Comparison of ENCODE assay signal across 24 cellular contexts in genomic region chr21:25979845-25980433, GRCh38.
DNase-seq lines count a peak whose midpoint lies in the region; ATAC-seq and TF ChIP-seq lines count a peak whose summit lies in the region.
"Had no signal": no experiment of that assay in that cellular context is flagged by ENCODE, and none has a peak within 500 bp of the region (broad histone marks: within the 10 kb centered on the region; RNA-seq: fewer than 3 reads in every experiment).

No MANE protein-coding gene starts in this region.

- DNase-seq in activated CD4-positive, alpha-beta T cell treated with anti-CD3 and anti-CD28 coated beads, Interleukin-2, amount 10 ng/mL, durations not matched to agents 24 days and 14 days = no peak
- no peak for DNase-seq in activated CD4-positive, alpha-beta T cell treated with anti-CD3 and anti-CD28 coated beads for 4 hours
- peak; percentile 49 for DNase-seq in dermis blood vessel endothelial cell
- no peak for DNase-seq in stimulated activated effector memory CD8-positive, alpha-beta T cell treated with anti-CD3 and anti-CD28 coated beads, Interleukin-12 subunit alpha, Interleukin-12 subunit beta, amount 100 ng/mL, for 72 hours (ENCODE audit: low spot score in 2 of 2)
- DNase-seq: activated naive CD4-positive, alpha-beta T cell treated with anti-CD3 and anti-CD28 coated beads, Interleukin-2, amount 10 ng/mL, durations not matched to agents 7 days and 5 days; activated T-cell treated with anti-CD3 and anti-CD28 coated beads, Interleukin-2, amount 50 U/mL, for 4 hours; amygdala; BE2C; DMS53; GF-D8; heart left ventricle; mesendoderm; MV-4-11; NCI-H2227 treated with DMSO at 0.1 percent for 48 hours; NCI-H82; T-helper 17 cell had no signal

- H3K4me2 ChIP-seq in SU-DHL-6 (ENCODE audit: low read depth, low read length, poor library complexity, severe bottlenecking) = no peak overlapping the region

- no peak overlapping the region for H3K4me3 Mint-ChIP-seq in activated CD4-positive, alpha-beta T cell treated with anti-CD3 and anti-CD28 coated beads, Interleukin-2, amount 10 ng/mL, durations not matched to agents 24 days and 14 days
- no peak overlapping the region for H3K4me3 Mint-ChIP-seq in stimulated activated effector memory CD8-positive, alpha-beta T cell treated with anti-CD3 and anti-CD28 coated beads, Interleukin-12 subunit alpha, Interleukin-12 subunit beta, amount 100 ng/mL, for 72 hours
- H3K4me3 Mint-ChIP-seq: activated naive CD4-positive, alpha-beta T cell treated with anti-CD3 and anti-CD28 coated beads, Interleukin-2, amount 10 ng/mL, durations not matched to agents 7 days and 5 days; activated T-cell treated with anti-CD3 and anti-CD28 coated beads, Interleukin-2, amount 50 U/mL, for 4 hours; T-helper 17 cell had no signal

- peak; percentile 19 for ATAC-seq in stimulated activated effector memory CD8-positive, alpha-beta T cell treated with anti-CD3 and anti-CD28 coated beads, Interleukin-12 subunit alpha, Interleukin-12 subunit beta, amount 100 ng/mL, for 72 hours
- ATAC-seq in GM19463 (IDR thresholded peaks at IDR 0.05; ENCODE audit: unreplicated experiment) (no peak), GM21526 (IDR thresholded peaks at IDR 0.05; ENCODE audit: low FRiP score, unreplicated experiment) (no peak), HG03342 (IDR thresholded peaks at IDR 0.05; ENCODE audit: unreplicated experiment) (no peak)
- ATAC-seq: activated T-cell treated with anti-CD3 and anti-CD28 coated beads, Interleukin-2, amount 50 U/mL, for 4 hours; heart left ventricle; T-helper 17 cell had no signal

- peak overlapping the region; percentile 13 for H3K27ac Mint-ChIP-seq in activated CD4-positive, alpha-beta T cell treated with anti-CD3 and anti-CD28 coated beads, Interleukin-2, amount 10 ng/mL, durations not matched to agents 24 days and 14 days
- H3K27ac Mint-ChIP-seq in stimulated activated effector memory CD8-positive, alpha-beta T cell treated with anti-CD3 and anti-CD28 coated beads, Interleukin-12 subunit alpha, Interleukin-12 subunit beta, amount 100 ng/mL, for 72 hours = no peak overlapping the region
- H3K27ac Mint-ChIP-seq: activated naive CD4-positive, alpha-beta T cell treated with anti-CD3 and anti-CD28 coated beads, Interleukin-2, amount 10 ng/mL, durations not matched to agents 7 days and 5 days; T-helper 17 cell had no signal

- H3K4me1 Mint-ChIP-seq in activated CD4-positive, alpha-beta T cell treated with anti-CD3 and anti-CD28 coated beads, Interleukin-2, amount 10 ng/mL, durations not matched to agents 24 days and 14 days = peaks cover 8% of the 10 kb centered on the region
- H3K4me1 Mint-ChIP-seq in stimulated activated effector memory CD8-positive, alpha-beta T cell treated with anti-CD3 and anti-CD28 coated beads, Interleukin-12 subunit alpha, Interleukin-12 subunit beta, amount 100 ng/mL, for 72 hours = no peaks in the 10 kb centered on the region

- no peaks in the 10 kb centered on the region for H3K79me2 ChIP-seq in SU-DHL-6 (ENCODE audit: insufficient read depth, low read length)

- H3K27ac ChIP-seq in SU-DHL-6 (ENCODE audit: low read depth, low read length) = no peak overlapping the region
- H3K27ac ChIP-seq: neutrophil, prostate gland, RWPE1, thoracic aorta had no signal

- H3F3A ChIP-seq in SU-DHL-6 (ENCODE audit: insufficient read depth) = no peaks in the 10 kb centered on the region

- no peaks in the 10 kb centered on the region for H3K9me3 ChIP-seq in SU-DHL-6 (ENCODE audit: insufficient read depth, low read length)
- H3K9me3 ChIP-seq: BE2C, heart left ventricle, neutrophil, prostate gland, thoracic aorta had no signal

- H3K9me3 Mint-ChIP-seq in activated CD4-positive, alpha-beta T cell treated with anti-CD3 and anti-CD28 coated beads, Interleukin-2, amount 10 ng/mL, durations not matched to agents 24 days and 14 days = no peaks in the 10 kb centered on the region
- no peaks in the 10 kb centered on the region for H3K9me3 Mint-ChIP-seq in stimulated activated effector memory CD8-positive, alpha-beta T cell treated with anti-CD3 and anti-CD28 coated beads, Interleukin-12 subunit alpha, Interleukin-12 subunit beta, amount 100 ng/mL, for 72 hours
- H3K9me3 Mint-ChIP-seq: activated naive CD4-positive, alpha-beta T cell treated with anti-CD3 and anti-CD28 coated beads, Interleukin-2, amount 10 ng/mL, durations not matched to agents 7 days and 5 days; activated T-cell treated with anti-CD3 and anti-CD28 coated beads, Interleukin-2, amount 50 U/mL, for 4 hours had no signal

- no peaks in the 10 kb centered on the region for H3K36me3 ChIP-seq in SU-DHL-6 (ENCODE audit: low read length)

- intact Hi-C loops in activated CD4-positive, alpha-beta T cell treated with anti-CD3 and anti-CD28 coated beads, Interleukin-2, amount 10 ng/mL, durations not matched to agents 24 days and 14 days (cut with micrococcal nuclease) = loop anchor here (5.0 kb wide), 1 partner anchor 192 kb away; the partner anchor contains the start of gene APP

- H3K27me3 ChIP-seq in SU-DHL-6 (ENCODE audit: low read length) = no peaks in the 10 kb centered on the region
- H3K27me3 ChIP-seq: BE2C, heart left ventricle, neutrophil had no signal

- no peaks in the 10 kb centered on the region for H3K9me2 ChIP-seq in SU-DHL-6 (replicated peaks; ENCODE audit: insufficient read depth, low read length)

- H3K27me3 Mint-ChIP-seq in activated CD4-positive, alpha-beta T cell treated with anti-CD3 and anti-CD28 coated beads, Interleukin-2, amount 10 ng/mL, durations not matched to agents 24 days and 14 days = no peaks in the 10 kb centered on the region
- H3K27me3 Mint-ChIP-seq: activated naive CD4-positive, alpha-beta T cell treated with anti-CD3 and anti-CD28 coated beads, Interleukin-2, amount 10 ng/mL, durations not matched to agents 7 days and 5 days; T-helper 17 cell had no signal

- no peak overlapping the region for H3K4me3 ChIP-seq in SU-DHL-6 (ENCODE audit: insufficient read depth, low read length, poor library complexity, severe bottlenecking)
- H3K4me3 ChIP-seq: heart left ventricle, prostate gland, thoracic aorta had no signal

- H4K20me1 ChIP-seq in SU-DHL-6 (ENCODE audit: low read depth, low read length) = no peaks in the 10 kb centered on the region

- peaks cover 22% of the 10 kb centered on the region for H3K36me3 Mint-ChIP-seq in activated CD4-positive, alpha-beta T cell treated with anti-CD3 and anti-CD28 coated beads, Interleukin-2, amount 10 ng/mL, durations not matched to agents 24 days and 14 days (ENCODE audit: low read depth)
- H3K36me3 Mint-ChIP-seq in stimulated activated effector memory CD8-positive, alpha-beta T cell treated with anti-CD3 and anti-CD28 coated beads, Interleukin-12 subunit alpha, Interleukin-12 subunit beta, amount 100 ng/mL, for 72 hours = no peaks in the 10 kb centered on the region

- no peak for TF ChIP-seq CTCF in SU-DHL-6 (IDR thresholded peaks at IDR 0.05; ENCODE audit: insufficient read depth, low read length, poor library complexity, severe bottlenecking)

- no peak overlapping the region for H3K9ac ChIP-seq in SU-DHL-6 (ENCODE audit: low read length)

- peak overlapping the region; percentile 59 for H2AFZ ChIP-seq in SU-DHL-6 (ENCODE audit: low read depth, low read length, severe bottlenecking)
